ENCODE assay signal across 12 cellular contexts in the genomic region with DNA sequence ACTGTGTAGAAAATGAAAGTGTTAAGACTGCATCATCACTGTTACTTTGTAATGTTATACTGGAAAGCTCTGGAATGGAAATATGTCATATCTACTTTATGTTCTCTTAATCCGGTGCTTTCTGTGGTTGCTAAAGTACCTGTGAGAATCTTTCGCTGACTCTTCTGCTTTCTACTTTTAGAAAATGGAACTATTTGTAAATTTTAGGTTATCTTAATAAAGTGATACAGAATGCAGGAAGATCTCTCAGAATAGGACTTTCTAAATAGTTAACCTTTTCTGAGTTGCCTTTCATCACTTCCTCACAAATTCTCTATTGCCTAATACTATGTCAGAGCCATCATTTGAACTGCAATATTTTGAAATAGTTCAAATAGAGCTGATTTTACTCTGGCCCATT.
DNase-seq lines count a peak whose midpoint lies in the region; ATAC-seq and TF ChIP-seq lines count a peak whose summit lies in the region.
"Had no signal": no experiment of that assay in that cellular context is flagged by ENCODE, and none has a peak within 500 bp of the region (broad histone marks: within the 10 kb centered on the region; RNA-seq: fewer than 3 reads in every experiment).

No MANE protein-coding gene starts in this region.

- H3K9me2 ChIP-seq in GM23248 (ENCODE audit: insufficient read depth) (no peaks in the 10 kb centered on the region), OCI-LY7 (ENCODE audit: insufficient read depth, low read length) (no peaks in the 10 kb centered on the region)

- no peak for TF ChIP-seq CTCF in OCI-LY7 (conservative IDR thresholded peaks at IDR 0.05; ENCODE audit: low read length)

- no peak overlapping the region for H2AFZ ChIP-seq in GM23248
- H2AFZ ChIP-seq in OCI-LY7 (ENCODE audit: low read length), result no peak overlapping the region

- in situ Hi-C loops in GM23248 (cut with MboI), result no loop called here

- DNase-seq in GM23248, result peak; percentile 2
- no peak for DNase-seq in left lobe of liver (ENCODE audit: low spot score)
- no peak for DNase-seq in OCI-LY7 (ENCODE audit: low spot score)
- DNase-seq in HK-2 (ENCODE audit: unreplicated experiment), result no peak
- no peak for DNase-seq in SW480 (ENCODE audit: low spot score)
- no peak for DNase-seq in kidney tubule cell (ENCODE audit: low spot score)
- DNase-seq: hypothalamus; stimulated activated CD4-positive, alpha-beta T cell treated with anti-CD3 and anti-CD28 coated beads, Interleukin-4, amount 100 ng/mL, for 24 hours had no signal

- H3K27ac ChIP-seq in GM23248 (no peak overlapping the region), OCI-LY7 (ENCODE audit: low read depth, low read length, poor library complexity, severe bottlenecking) (no peak overlapping the region)
- H3K27ac ChIP-seq: RWPE1 had no signal

- no TSS peak for BruUV-seq in OCI-LY7 (replicated peaks; lab: Mats Ljungman, UMichigan)

- WGBS in GM23248 (ENCODE audit: low coverage in 1 of 2, low lambda C conversion rate in 2 of 2, missing lambda C conversion rate in 2 of 2), 2 experiments, result 75 to 80% methylated on average over 2 of the region's 2 CpGs

- H3K36me3 ChIP-seq in GM23248 (ENCODE audit: low read depth) (peaks cover 19% of the 10 kb centered on the region), OCI-LY7 (ENCODE audit: insufficient read depth, low read length) (peaks cover 23% of the 10 kb centered on the region)
- H3K36me3 ChIP-seq: HAP-1 had no signal

- POLR2A ChIA-PET in OCI-LY7 (lab: Charles Lee), result interaction anchor here (0.7 to 1.9 kb wide), 5 partner anchors 8 to 746 kb away, joined by 3 to 6 read pairs (median 4); no protein-coding TSS in a partner anchor

- H3K4me2 ChIP-seq in GM23248 (ENCODE audit: unreplicated experiment), result no peak overlapping the region
- no peak overlapping the region for H3K4me2 ChIP-seq in OCI-LY7 (ENCODE audit: low read length)

- no peaks in the 10 kb centered on the region for H3K27me3 ChIP-seq in GM23248 (replicated peaks; ENCODE audit: insufficient read depth)

- no peak overlapping the region for H3K9ac ChIP-seq in GM23248

- no peaks in the 10 kb centered on the region for H3F3A ChIP-seq in GM23248 (ENCODE audit: insufficient read depth)

- H4K20me1 ChIP-seq in GM23248 (ENCODE audit: insufficient read depth) (no peaks in the 10 kb centered on the region), OCI-LY7 (ENCODE audit: insufficient read depth, low read length) (no peaks in the 10 kb centered on the region)

- CTCF ChIA-PET in OCI-LY7 (lab: Charles Lee; ENCODE audit: unreplicated experiment), result no interaction called here

- H3K4me3 ChIP-seq in GM23248, result no peak overlapping the region
- no peak overlapping the region for H3K4me3 ChIP-seq in OCI-LY7 (ENCODE audit: low read depth, low read length, poor library complexity, severe bottlenecking)
- H3K4me3 ChIP-seq: HAP-1 had no signal

- H3K4me1 ChIP-seq in GM23248 (ENCODE audit: insufficient read depth) (peaks cover 9% of the 10 kb centered on the region; the same call in 1 of the 2 replicates), OCI-LY7 (ENCODE audit: insufficient read depth, low read length, poor library complexity, severe bottlenecking) (no peaks in the 10 kb centered on the region)
- H3K4me1 ChIP-seq: HAP-1 had no signal

- intact Hi-C loops in OCI-LY7 (cut with micrococcal nuclease; ENCODE audit: unreplicated experiment), result no loop called here

- ATAC-seq in GM18858 (IDR thresholded peaks at IDR 0.05; ENCODE audit: unreplicated experiment) (peak; percentile 86), HG03575 (IDR thresholded peaks at IDR 0.05; ENCODE audit: extremely low read depth, insufficient number of reproducible peaks, low FRiP score, unreplicated experiment) (peak; percentile 74), left lobe of liver (peak; percentile 79)

- peaks cover 35% of the 10 kb centered on the region; the same call in 1 of the 2 replicates for H3K79me2 ChIP-seq in GM23248 (ENCODE audit: insufficient read depth)
- no peaks in the 10 kb centered on the region for H3K79me2 ChIP-seq in OCI-LY7 (ENCODE audit: insufficient read depth, low read depth, low read length)

- no peaks in the 10 kb centered on the region for H3K9me3 ChIP-seq in GM23248 (ENCODE audit: low read depth)
- H3K9me3 ChIP-seq in OCI-LY7 (ENCODE audit: low read length), result no peaks in the 10 kb centered on the region
- H3K9me3 ChIP-seq: HAP-1 had no signal
